Comparison of ENCODE assay signal across 10 cellular contexts in the genomic region with DNA sequence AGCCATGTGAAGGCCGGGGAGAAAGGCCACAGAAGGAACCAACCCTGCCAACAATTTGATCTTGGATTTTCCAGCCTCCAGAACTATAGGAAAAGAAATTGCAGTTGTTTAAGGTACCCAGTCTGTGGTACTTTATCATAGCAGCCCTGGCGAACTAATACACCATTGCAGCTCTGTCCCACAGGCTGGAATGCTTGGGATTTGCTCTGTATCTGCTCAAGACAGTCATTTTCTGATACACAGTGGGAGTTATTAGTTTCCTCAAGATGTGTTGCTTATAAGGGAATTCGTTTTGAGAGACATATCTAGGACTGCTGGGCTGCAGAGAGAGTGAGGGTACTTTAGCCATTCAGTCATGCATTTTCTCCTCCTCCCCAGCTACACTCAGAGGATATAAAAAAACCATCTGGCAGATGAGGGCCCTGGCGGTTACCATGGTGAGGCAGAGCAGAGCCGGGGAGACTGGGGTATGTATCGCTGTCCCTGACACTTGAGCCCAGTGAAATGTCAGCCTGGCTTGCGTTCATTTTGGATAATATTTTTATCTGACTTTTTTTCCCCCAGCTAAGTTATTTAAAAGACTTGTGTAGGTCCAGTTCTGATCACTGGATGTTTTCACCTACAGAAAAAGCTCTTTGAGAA.
A peak's percentile ranks its signal among the peaks of the same experiment; 100 is the strongest.
DNase-seq lines count a peak whose midpoint lies in the region; ATAC-seq, FAIRE-seq and TF ChIP-seq lines count a peak whose summit lies in the region.
"Had no signal": no experiment of that assay in that cellular context is flagged by ENCODE, and none has a peak within 500 bp of the region (broad histone marks: within the 10 kb centered on the region; RNA-seq: fewer than 3 reads in every experiment).

No MANE protein-coding gene starts in this region.

- no peaks in the 10 kb centered on the region for H3K9me3 Mint-ChIP-seq in Caco-2 (ENCODE audit: unreplicated experiment)
- no peaks in the 10 kb centered on the region for H3K9me3 Mint-ChIP-seq in activated CD4-positive, alpha-beta T cell treated with anti-CD3 and anti-CD28 coated beads, Interleukin-2, amount 10 ng/mL, durations not matched to agents 24 days and 14 days
- H3K9me3 Mint-ChIP-seq: T-cell had no signal

- intact Hi-C loops in Caco-2 (cut with micrococcal nuclease; ENCODE audit: unreplicated experiment): no loop called here
- intact Hi-C loops in activated CD4-positive, alpha-beta T cell treated with anti-CD3 and anti-CD28 coated beads, Interleukin-2, amount 10 ng/mL, durations not matched to agents 24 days and 14 days (cut with micrococcal nuclease): no loop called here

- H3K4me1 ChIP-seq in SJCRH30: peaks cover 3% of the 10 kb centered on the region; the same call in 1 of the 2 replicates
- no peaks in the 10 kb centered on the region; the same call in 1 of the 2 replicates for H3K4me1 ChIP-seq in Caco-2

- no peak overlapping the region for H3K27ac Mint-ChIP-seq in Caco-2 (ENCODE audit: unreplicated experiment)
- no peak overlapping the region for H3K27ac Mint-ChIP-seq in activated CD4-positive, alpha-beta T cell treated with anti-CD3 and anti-CD28 coated beads, Interleukin-2, amount 10 ng/mL, durations not matched to agents 24 days and 14 days
- H3K27ac Mint-ChIP-seq: effector memory CD8-positive, alpha-beta T cell; T-cell had no signal

- no peaks in the 10 kb centered on the region for H3K4me1 Mint-ChIP-seq in Caco-2 (ENCODE audit: low read depth, unreplicated experiment)
- no peaks in the 10 kb centered on the region for H3K4me1 Mint-ChIP-seq in activated CD4-positive, alpha-beta T cell treated with anti-CD3 and anti-CD28 coated beads, Interleukin-2, amount 10 ng/mL, durations not matched to agents 24 days and 14 days
- H3K4me1 Mint-ChIP-seq: T-cell had no signal

- H3K9me3 ChIP-seq in SJCRH30 (replicated peaks) (no peaks in the 10 kb centered on the region), Caco-2 (no peaks in the 10 kb centered on the region)

- no peaks in the 10 kb centered on the region for H3K36me3 ChIP-seq in SJCRH30
- H3K36me3 ChIP-seq in Caco-2 (ENCODE audit: control insufficient read depth, insufficient read depth, low read length): no peaks in the 10 kb centered on the region

- H3K36me3 Mint-ChIP-seq in Caco-2 (ENCODE audit: insufficient read depth, unreplicated experiment): no peaks in the 10 kb centered on the region
- no peaks in the 10 kb centered on the region for H3K36me3 Mint-ChIP-seq in activated CD4-positive, alpha-beta T cell treated with anti-CD3 and anti-CD28 coated beads, Interleukin-2, amount 10 ng/mL, durations not matched to agents 24 days and 14 days (ENCODE audit: low read depth)
- H3K36me3 Mint-ChIP-seq: T-cell had no signal

- no TSS peak for BruUV-seq in Caco-2 (replicated peaks; lab: Mats Ljungman, UMichigan)

- DNase-seq in Ammon's horn (ENCODE audit: low spot score): peak; percentile 57
- peak; percentile 56 for DNase-seq in NCI-H146 treated with DMSO at 0.1 percent for 48 hours (lab: John Stamatoyannopoulos, UW; ENCODE audit: unreplicated experiment)
- peak; percentile 23 to 30 for DNase-seq in SJCRH30
- no peak for DNase-seq in Caco-2
- no peak for DNase-seq in activated CD4-positive, alpha-beta T cell treated with anti-CD3 and anti-CD28 coated beads, Interleukin-2, amount 10 ng/mL, durations not matched to agents 24 days and 14 days
- no peak for DNase-seq in cortex of kidney (lab: John Stamatoyannopoulos, UW)
- DNase-seq: effector memory CD8-positive, alpha-beta T cell; T-cell had no signal

- H3K27ac ChIP-seq in SJCRH30: no peak overlapping the region

- TF ChIP-seq CTCF in Caco-2 (IDR thresholded peaks at IDR 0.05; ENCODE audit: insufficient read depth in 1 of 2, low read depth in 1 of 2, low read length in 1 of 2, severe bottlenecking in 1 of 2, unreplicated experiment in 1 of 2): no peak

- no peak overlapping the region for H3K4me3 Mint-ChIP-seq in Caco-2 (ENCODE audit: unreplicated experiment)
- no peak overlapping the region for H3K4me3 Mint-ChIP-seq in activated CD4-positive, alpha-beta T cell treated with anti-CD3 and anti-CD28 coated beads, Interleukin-2, amount 10 ng/mL, durations not matched to agents 24 days and 14 days
- H3K4me3 Mint-ChIP-seq: effector memory CD8-positive, alpha-beta T cell; T-cell had no signal

- ATAC-seq in GM18907 (IDR thresholded peaks at IDR 0.05; ENCODE audit: unreplicated experiment): no peak
- ATAC-seq: effector memory CD8-positive, alpha-beta T cell; T-cell had no signal

- peak; percentile 92 for FAIRE-seq in islet of Langerhans (lab: Jason Lieb, UNC)

- POLR2A ChIA-PET in Caco-2 (lab: Charles Lee): no interaction called here

- H3K4me3 ChIP-seq in SJCRH30: no peak overlapping the region
- no peak overlapping the region for H3K4me3 ChIP-seq in Caco-2 (ENCODE audit: low read depth, low read length)

- peaks cover 4% of the 10 kb centered on the region; the same call in 1 of the 2 replicates for H3K27me3 ChIP-seq in SJCRH30
- no peaks in the 10 kb centered on the region for H3K27me3 ChIP-seq in Caco-2 (replicated peaks; ENCODE audit: control insufficient read depth, insufficient read depth, low read length)

- no peaks in the 10 kb centered on the region for H3K27me3 Mint-ChIP-seq in Caco-2 (ENCODE audit: insufficient read depth, unreplicated experiment)
- H3K27me3 Mint-ChIP-seq in activated CD4-positive, alpha-beta T cell treated with anti-CD3 and anti-CD28 coated beads, Interleukin-2, amount 10 ng/mL, durations not matched to agents 24 days and 14 days: no peaks in the 10 kb centered on the region
- H3K27me3 Mint-ChIP-seq: effector memory CD8-positive, alpha-beta T cell; T-cell had no signal

- CTCF ChIA-PET in Caco-2 (lab: Charles Lee): no interaction called here

Comparison
In these comparisons a context has a peak if more than half of its experiments do, and no peak if none do; other contexts are left out.
1. DNase-seq: peak in Ammon's horn (single experiment), NCI-H146 treated with DMSO at 0.1 percent for 48 hours (single experiment) and SJCRH30 (2 of 2); none in Caco-2 (0 of 2), activated CD4-positive, alpha-beta T cell treated with anti-CD3 and anti-CD28 coated beads, Interleukin-2, amount 10 ng/mL, durations not matched to agents 24 days and 14 days (single experiment) and cortex of kidney (single experiment).